8 cellular contexts compared by ENCODE assay signal in genomic region chr12:130454296-130454695, GRCh38.
"Had no signal": no experiment of that assay in that cellular context is flagged by ENCODE, and none has a peak within 500 bp of the region (broad histone marks: within the 10 kb centered on the region; RNA-seq: fewer than 3 reads in every experiment).

No MANE protein-coding gene starts in this region.

- H3K27me3 Mint-ChIP-seq: IgD-negative memory B cell had no signal

- H3K27ac Mint-ChIP-seq: IgD-negative memory B cell had no signal

- FAIRE-seq: HepG2, HTR-8/SVneo, K562 had no signal

- H3K36me3 Mint-ChIP-seq: IgD-negative memory B cell had no signal

- H3K4me3 ChIP-seq: K562 had no signal

- DNase-seq: IMR-90, KBM-7, KG1 had no signal

- H3K27ac ChIP-seq: HL-60 had no signal

- H3K4me3 Mint-ChIP-seq: IgD-negative memory B cell had no signal
